Comparison of ENCODE assay signal across 8 cellular contexts in genomic region chr1:150696995-150697927, GRCh38. TPM values are rescaled to one million over a fixed set of nuclear protein-coding genes. Genes with fewer than 3 reads are reported as not detected.
DNase-seq lines count a peak whose midpoint lies in the region; TF ChIP-seq lines count a peak whose summit lies in the region.

TSS of gene GOLPH3L (minus strand) at chr1:150697154. CDS start at chr1:150694838, 2,316 bp downstream.

- no peak within 1 kb of the TSS for H2BK120ac ChIP-seq in H9 (ENCODE audit: low read depth, low read length, poor library complexity, severe bottlenecking)

- H3K9me3 ChIP-seq in H9 (ENCODE audit: control insufficient read depth, low read depth, low read length) (no peaks in the 10 kb centered on the region), MG63 (no peaks in the 10 kb centered on the region), neural cell (ENCODE audit: low read length) (no peaks in the 10 kb centered on the region), stomach (no peaks in the 10 kb centered on the region)

- H4K5ac ChIP-seq in H9 (ENCODE audit: insufficient read length, low read depth, low read length) = no peak within 1 kb of the TSS

- peak in 1 of 4 donors; percentile 48 for TF ChIP-seq POLR2A in stomach (IDR thresholded peaks at IDR 0.05)

- H2BK20ac ChIP-seq in H9 (ENCODE audit: low read depth, low read length, poor library complexity, severe bottlenecking) = no peak within 1 kb of the TSS

- no CpG with 5 or more reads among the region's 18 CpGs for WGBS in H9 (ENCODE audit: extremely low coverage, insufficient read length, low lambda C conversion rate)
- 0 to 2% (median 1%) methylated on average over 18 of the region's 18 CpGs for WGBS in stomach, 5 donors

- H3K27ac ChIP-seq in H9 (ENCODE audit: insufficient read length, low read depth, low read length) (no peak within 1 kb of the TSS), neural cell (ENCODE audit: low read length) (peak within 1 kb of the TSS; percentile 55), stomach (peak within 1 kb of the TSS; percentile 82 to 90 (median 87))

- intact Hi-C loops in stomach (cut with DNase I; ENCODE audit: low total_unique reads) = no loop called here

- H3K9ac ChIP-seq in H9 (ENCODE audit: extremely low read depth, insufficient read length, low read length) = peak within 1 kb of the TSS; percentile 84
- peak within 1 kb of the TSS; percentile 58 for H3K9ac ChIP-seq in neural cell (ENCODE audit: low read length)

- H2BK15ac ChIP-seq in H9 (ENCODE audit: low read depth, low read length) = no peak within 1 kb of the TSS

- H3K4ac ChIP-seq in H9 (ENCODE audit: low read depth, low read length) = no peak within 1 kb of the TSS

- TF ChIP-seq EP300 in neural cell (conservative IDR thresholded peaks at IDR 0.05; ENCODE audit: poor library complexity, severe bottlenecking) = peak; percentile 84
- no peak for TF ChIP-seq EP300 in stomach (IDR thresholded peaks at IDR 0.05)

- no peaks in the 10 kb centered on the region for H3K27me3 Mint-ChIP-seq in H9 (ENCODE audit: low read depth)

- peaks cover 11% of the 10 kb centered on the region in 2 experiments for H3K4me1 Mint-ChIP-seq in H9

- H3K27ac Mint-ChIP-seq in H9 = peak within 1 kb of the TSS; percentile 98 to 99 (median 99)

- H3K27me3 ChIP-seq in H9 (ENCODE audit: insufficient read depth, low read length) = no peaks in the 10 kb centered on the region
- H3K27me3 ChIP-seq in MG63 = peaks cover 11% of the 10 kb centered on the region
- no peaks in the 10 kb centered on the region for H3K27me3 ChIP-seq in neural cell (ENCODE audit: insufficient read depth, low read depth, low read length)
- H3K27me3 ChIP-seq in stomach = no peaks in the 10 kb centered on the region

- no peak within 1 kb of the TSS for H2BK5ac ChIP-seq in H9 (ENCODE audit: insufficient read length, low read length)

- H4K91ac ChIP-seq in H9 (ENCODE audit: insufficient read length, low read depth, low read length) = no peak within 1 kb of the TSS

- H3K56ac ChIP-seq in H9 (ENCODE audit: insufficient read length, low read depth, low read length) = no peak within 1 kb of the TSS

- H3K36me3 Mint-ChIP-seq in H9 (ENCODE audit: insufficient read depth in 1 of 3, low read depth in 3 of 3) = peaks cover 10 to 31% (median 28%) of the 10 kb centered on the region in 3 experiments; a peak in 6 of 7 replicates

- H3K79me2 ChIP-seq in H9 (ENCODE audit: insufficient read depth, low read length) (peaks cover 2% of the 10 kb centered on the region; the same call in 1 of the 2 replicates), neural cell (replicated peaks; ENCODE audit: insufficient read depth, low read length) (peaks cover 11% of the 10 kb centered on the region)

- H2BK12ac ChIP-seq in H9 (ENCODE audit: insufficient read length, low read depth, low read length) = no peak within 1 kb of the TSS

- H3K4me2 ChIP-seq in H9 (ENCODE audit: insufficient read depth, insufficient read length, low read length) = peak within 1 kb of the TSS; percentile 57
- H3K4me2 ChIP-seq in neural cell (ENCODE audit: low read length) = peak within 1 kb of the TSS; percentile 82

- H4K20me1 ChIP-seq in H9 (ENCODE audit: control insufficient read depth, insufficient read depth, insufficient read length) = no peaks in the 10 kb centered on the region
- no peaks in the 10 kb centered on the region for H4K20me1 ChIP-seq in neural cell (ENCODE audit: insufficient read depth)

- H3K18ac ChIP-seq in H9 (ENCODE audit: insufficient read length, low read depth, low read length) = peak within 1 kb of the TSS; percentile 73

- H3K4me1 ChIP-seq in H9 (ENCODE audit: insufficient read depth, low read length) = no peaks in the 10 kb centered on the region
- H3K4me1 ChIP-seq in stomach = peaks cover 0 to 47% (median 25%) of the 10 kb centered on the region in 4 donors

- peak within 1 kb of the TSS; percentile 95 to 98 for H3K4me3 Mint-ChIP-seq in H9

- H3K4me3 ChIP-seq in MG63 (peak within 1 kb of the TSS; percentile 88), fibroblast of villous mesenchyme (ENCODE audit: low read depth, low read length) (peak within 1 kb of the TSS; percentile 65), neural cell (ENCODE audit: low read length) (peak within 1 kb of the TSS; percentile 69), stomach (peak within 1 kb of the TSS; percentile 60 to 68 (median 66))

- H2AFZ ChIP-seq in H9 (ENCODE audit: low read length) (no peak within 1 kb of the TSS), neural cell (ENCODE audit: low read depth, low read length) (peak within 1 kb of the TSS; percentile 96)

- H2AK5ac ChIP-seq in H9 (ENCODE audit: insufficient read length, low read length) = no peak within 1 kb of the TSS

- H3F3A ChIP-seq in neural cell (ENCODE audit: insufficient read depth, low read length, poor library complexity, severe bottlenecking) = no peaks in the 10 kb centered on the region

- H3T11ph ChIP-seq in H9 (ENCODE audit: low read length) = no peak within 1 kb of the TSS

- H3K79me1 ChIP-seq in H9 (ENCODE audit: insufficient read depth, low read depth, low read length, poor library complexity, severe bottlenecking) = no peaks in the 10 kb centered on the region

- DNase-seq in EL (peak; percentile 99), H9 (peak; percentile 99), MG63 (peak; percentile 98), SHP77 treated with DMSO at 0.1 percent for 48 hours (lab: John Stamatoyannopoulos, UW) (peak; percentile 100), fibroblast of villous mesenchyme (ENCODE audit: low read depth) (peak; percentile 98), stomach (peak; percentile 93)
- peak; percentile 94 for DNase-seq in activated effector memory CD4-positive, alpha-beta T cell treated with anti-CD3 and anti-CD28 coated beads, Interleukin-2, amount 50 U/mL, for 16 hours

- TF ChIP-seq CTCF in H9 (conservative IDR thresholded peaks at IDR 0.05) (no peak), fibroblast of villous mesenchyme (IDR thresholded peaks at IDR 0.05; ENCODE audit: insufficient read depth, low read depth, low read length) (peak; percentile 17), neural cell (IDR thresholded peaks at IDR 0.05; ENCODE audit: poor library complexity, severe bottlenecking) (peak; percentile 48), stomach (IDR thresholded peaks at IDR 0.05) (no peak)

- H3K14ac ChIP-seq in H9 (ENCODE audit: insufficient read depth, low read length) = no peak within 1 kb of the TSS

- no peak within 1 kb of the TSS for H4K8ac ChIP-seq in H9 (replicated peaks; ENCODE audit: insufficient read length, low read depth, low read length)

- H3K36me3 ChIP-seq in MG63 = peaks cover 21% of the 10 kb centered on the region
- no peaks in the 10 kb centered on the region for H3K36me3 ChIP-seq in neural cell (ENCODE audit: insufficient read depth, low read length)
- H3K36me3 ChIP-seq in stomach = peaks cover 10 to 29% (median 27%) of the 10 kb centered on the region in 4 donors

- H3K9me3 Mint-ChIP-seq in H9 = no peaks in the 10 kb centered on the region

- peak; percentile 31 for TF ChIP-seq RAD21 in neural cell (conservative IDR thresholded peaks at IDR 0.05)

- H3K23me2 ChIP-seq in H9 (ENCODE audit: insufficient read length, low read depth, low read length, poor library complexity, severe bottlenecking) = peaks cover 4% of the 10 kb centered on the region

- no peak within 1 kb of the TSS for H3K23ac ChIP-seq in H9 (ENCODE audit: insufficient read length, low read depth, low read length)

- H3K9me2 ChIP-seq in neural cell (ENCODE audit: insufficient read depth, low read length) = no peaks in the 10 kb centered on the region

TF ChIP-seq in neural cell, 6 proteins besides CTCF, POLR2A, EP300 and RAD21:
- TF ChIP-seq POLR2AphosphoS5 (IDR thresholded peaks at IDR 0.05) (peak; percentile 47), REST (IDR thresholded peaks at IDR 0.05; ENCODE audit: borderline replicate concordance) (no peak), TAF1 (IDR thresholded peaks at IDR 0.05; ENCODE audit: low read depth) (peak; percentile 60), SMC3 (conservative IDR thresholded peaks at IDR 0.05; ENCODE audit: poor library complexity) (no peak), EZH2 (IDR thresholded peaks at IDR 0.05; ENCODE audit: borderline replicate concordance, insufficient read depth, low read length, poor library complexity, severe bottlenecking) (no peak), MXI1 (conservative IDR thresholded peaks at IDR 0.05; ENCODE audit: poor library complexity, severe bottlenecking) (peak; percentile 68)

RNA-seq across cellular contexts. Expression of gene GOLPH3L, which starts in this region (rescaled TPM):
- 30.0 and 30.5 TPM in 2 replicates for total RNA-seq in H9 (2021)
- total RNA-seq in MG63 (2014; rRNA removed; shearing (Covaris generic); ENCODE audit: low replicate concordance) = 12.1 and 14.1 TPM in 2 replicates
- total RNA-seq in fibroblast of villous mesenchyme = 9.3 and 17.7 TPM in 2 replicates
- 4.4 and 7.0 TPM in 2 replicates for polyA plus RNA-seq in neural cell
- 8.9 and 9.7 TPM in 2 replicates for polyA minus RNA-seq in neural cell
- 10 to 100 TPM; 13.4 to 33.4 (median 16.8) TPM for total RNA-seq in stomach
- 10 to 100 TPM; 13.2 to 30.9 (median 18.6) TPM for polyA plus RNA-seq in stomach

Comparison
In these comparisons a context has a peak if more than half of its experiments do, and no peak if none do; other contexts are left out.
1. CTCF ChIP-seq: peak in fibroblast of villous mesenchyme (single experiment) and neural cell (single experiment); none in H9 (single experiment) and stomach (0 of 7).
2. Peak in every context shown above with its lines, with median percentiles within 50 percentile points of each other: DNase-seq and H3K4me3 ChIP-seq.